ENCODE assay signal across 27 cellular contexts in genomic region chr3:114192141-114192540, GRCh38. TPM values are rescaled to one million over a fixed set of nuclear protein-coding genes. Genes with fewer than 3 reads are reported as not detected.
"Had no signal": no experiment of that assay in that cellular context is flagged by ENCODE, and none has a peak within 500 bp of the region (broad histone marks: within the 10 kb centered on the region; RNA-seq: fewer than 3 reads in every experiment).

No MANE protein-coding gene starts in this region.

- H3K27me3 ChIP-seq: Peyer's patch, SJCRH30 had no signal

- H3K27ac ChIP-seq: PC-9, Peyer's patch, SJCRH30 had no signal

- H3K9me3 ChIP-seq: MG63, Peyer's patch, SJCRH30 had no signal

- H3K4me3 ChIP-seq: MG63, PC-9, Peyer's patch, SJCRH30 had no signal

- H3K4me2 ChIP-seq: PC-9 had no signal

- FAIRE-seq: HepG2 had no signal

- H2AFZ ChIP-seq: PC-9 had no signal

- H3K36me3 ChIP-seq: MG63, Peyer's patch, SJCRH30 had no signal

- H3K4me1 ChIP-seq: Peyer's patch, SJCRH30 had no signal

- DNase-seq: IMR-90; Karpas-422; KG1; MG63; NCI-H1092; NCI-H1417 treated with DMSO at 0.1 percent for 48 hours; NCI-H146; NCI-H1694 treated with DMSO at 0.1 percent for 48 hours; NCI-H1930; NCI-H2081; NCI-H2107; NCI-H345; NCI-H446 treated with DMSO at 0.1 percent for 48 hours; NCI-H510A treated with DMSO at 0.1 percent for 48 hours; NCI-H526; NCI-H748 treated with DMSO at 0.1 percent for 48 hours; NK-92 treated with Interleukin-12 subunit alpha and Interleukin-12 subunit beta, amount 100 ng/mL, for 24 hours; PC-9; Peyer's patch; SHP77 treated with DMSO at 0.1 percent for 48 hours; SJCRH30; T-helper 1 cell had no signal

RNA-seq across cellular contexts. Expression of gene DRD3, which starts 13.3 kb away (rescaled TPM):
- total RNA-seq: HepG2, HT1080, IMR-90, OCI-LY7, PC-9, Peyer's patch, Right ventricle myocardium inferior, RPMI7951, SJCRH30 had no signal
- polyA plus RNA-seq: HepG2, IMR-90 had no signal

RNA-seq across cellular contexts. Expression of gene ZNF80, which starts 45.2 kb away (rescaled TPM):
- total RNA-seq: HepG2, HT1080, IMR-90, OCI-LY7, PC-9, Peyer's patch, Right ventricle myocardium inferior, RPMI7951 had no signal
- polyA plus RNA-seq: HepG2, IMR-90 had no signal
